19 cellular contexts compared by ENCODE assay signal in genomic region chr20:2327620-2328555, GRCh38. TPM values are rescaled to one million over a fixed set of nuclear protein-coding genes. Genes with fewer than 3 reads are reported as not detected.
DNase-seq lines count a peak whose midpoint lies in the region; ATAC-seq and TF ChIP-seq lines count a peak whose summit lies in the region.
"Had no signal": no experiment of that assay in that cellular context is flagged by ENCODE, and none has a peak within 500 bp of the region (broad histone marks: within the 10 kb centered on the region; RNA-seq: fewer than 3 reads in every experiment).

No MANE protein-coding gene starts in this region.

- DNase-seq in NCI-H146 (lab: John Stamatoyannopoulos, UW) (peak; percentile 68), NCI-H146 treated with DMSO at 0.1 percent for 48 hours (lab: John Stamatoyannopoulos, UW; ENCODE audit: unreplicated experiment) (no peak), COR-L47 (lab: John Stamatoyannopoulos, UW) (peak; percentile 58), neural progenitor cell (ENCODE audit: low spot score) (no peak), stomach (peak; percentile 17), HEK293T (ENCODE audit: extremely low spot score) (no peak), SJCRH30 (no peak)
- DNase-seq: 8988T; CD4-positive, alpha-beta memory T cell; DMS 273 treated with DMSO at 0.1 percent for 48 hours; DMS53; H9 had no signal

- no peaks in the 10 kb centered on the region for H3K4me1 ChIP-seq in neural progenitor cell
- H3K4me1 ChIP-seq in stomach, result no peaks in the 10 kb centered on the region
- H3K4me1 ChIP-seq in SJCRH30, result no peaks in the 10 kb centered on the region
- H3K4me1 ChIP-seq: BLaER1 had no signal

- CTCF ChIA-PET in HEK293T (lab: Yijun Ruan, JAX), result no interaction called here

- no peaks in the 10 kb centered on the region for H3K27me3 Mint-ChIP-seq in neural progenitor cell (ENCODE audit: insufficient read depth, low read depth)

- H3K9me3 ChIP-seq in neural progenitor cell (ENCODE audit: low read depth) (no peaks in the 10 kb centered on the region), stomach (no peaks in the 10 kb centered on the region), SJCRH30 (replicated peaks) (no peaks in the 10 kb centered on the region)
- H3K9me3 ChIP-seq: BLaER1 had no signal

- H3K4me3 ChIP-seq in neural progenitor cell (no peak overlapping the region), stomach (no peak overlapping the region), SJCRH30 (no peak overlapping the region)
- H3K4me3 ChIP-seq: BLaER1 had no signal

- no peak overlapping the region for H2AFZ ChIP-seq in neural progenitor cell (replicated peaks)

- no peak overlapping the region for H3K4me3 Mint-ChIP-seq in neural progenitor cell
- H3K4me3 Mint-ChIP-seq: CD14-positive monocyte; CD4-positive, alpha-beta memory T cell; H9; IgD-negative memory B cell had no signal

- no peak overlapping the region for H3K9ac ChIP-seq in neural progenitor cell
- H3K9ac ChIP-seq: BLaER1 had no signal

- no peaks in the 10 kb centered on the region for H3F3A ChIP-seq in neural progenitor cell (ENCODE audit: low read depth)

- TF ChIP-seq CTCF in neural progenitor cell (IDR thresholded peaks at IDR 0.05) (no peak), stomach (IDR thresholded peaks at IDR 0.05) (no peak)

- no peaks in the 10 kb centered on the region for H3K36me3 Mint-ChIP-seq in neural progenitor cell
- H3K36me3 Mint-ChIP-seq: CD14-positive monocyte; CD4-positive, alpha-beta memory T cell; IgD-negative memory B cell had no signal

- H3K36me3 ChIP-seq in neural progenitor cell (no peaks in the 10 kb centered on the region), stomach (no peaks in the 10 kb centered on the region), SJCRH30 (no peaks in the 10 kb centered on the region)
- H3K36me3 ChIP-seq: BLaER1 had no signal

- no peaks in the 10 kb centered on the region for H3K9me3 Mint-ChIP-seq in neural progenitor cell
- H3K9me3 Mint-ChIP-seq: CD4-positive, alpha-beta memory T cell; H9; IgD-negative memory B cell had no signal

- H3K27me3 ChIP-seq in neural progenitor cell (no peaks in the 10 kb centered on the region), stomach (no peaks in the 10 kb centered on the region), SJCRH30 (no peaks in the 10 kb centered on the region; the same call in 1 of the 2 replicates)
- H3K27me3 ChIP-seq: BLaER1 had no signal

- TF ChIP-seq POLR2A in stomach (IDR thresholded peaks at IDR 0.05), result no peak

- peaks cover 8% of the 10 kb centered on the region for H3K4me1 Mint-ChIP-seq in neural progenitor cell
- H3K4me1 Mint-ChIP-seq: CD4-positive, alpha-beta memory T cell had no signal

- POLR2A ChIA-PET in HEK293T (lab: Yijun Ruan, JAX), result no interaction called here

- no peaks in the 10 kb centered on the region for H4K20me1 ChIP-seq in neural progenitor cell (ENCODE audit: low read depth)
- H4K20me1 ChIP-seq: BLaER1 had no signal

- no peaks in the 10 kb centered on the region for H3K79me2 ChIP-seq in neural progenitor cell (ENCODE audit: low read depth)

- ATAC-seq in HG02678 (IDR thresholded peaks at IDR 0.05; ENCODE audit: unreplicated experiment), result no peak

- H3K4me2 ChIP-seq in neural progenitor cell, result no peak overlapping the region
- H3K4me2 ChIP-seq: BLaER1 had no signal

- H3K27ac Mint-ChIP-seq in neural progenitor cell, result peak overlapping the region; percentile 27
- H3K27ac Mint-ChIP-seq: CD4-positive, alpha-beta memory T cell; IgD-negative memory B cell had no signal

- intact Hi-C loops in stomach (cut with DNase I; ENCODE audit: low total_unique reads), result no loop called here

- TF ChIP-seq EP300 in stomach (IDR thresholded peaks at IDR 0.05), result no peak

- H3K27ac ChIP-seq in neural progenitor cell (no peak overlapping the region), stomach (no peak overlapping the region), SJCRH30 (no peak overlapping the region)
- H3K27ac ChIP-seq: BLaER1 had no signal

- 89 to 94% (median 92%) methylated on average over 25 to 30 of the region's 30 CpGs for WGBS in stomach, 5 donors

TF ChIP-seq in HEK293T, 16 proteins besides CTCF, POLR2A, EP300 and RAD21:
- TF ChIP-seq LEF1 (IDR thresholded peaks at IDR 0.05; ENCODE audit: borderline replicate concordance), result no peak
- no peak for TF ChIP-seq HDGF (IDR thresholded peaks at IDR 0.05; ENCODE audit: borderline replicate concordance)
- TF ChIP-seq SP1 (IDR thresholded peaks at IDR 0.05), result no peak
- TF ChIP-seq BHLHE40 (IDR thresholded peaks at IDR 0.05; ENCODE audit: borderline replicate concordance), result no peak
- no peak for TF ChIP-seq SUZ12 (IDR thresholded peaks at IDR 0.05)
- TF ChIP-seq FOXK2 (IDR thresholded peaks at IDR 0.05), result no peak
- no peak for TF ChIP-seq FOXA1 (IDR thresholded peaks at IDR 0.05)
- no peak for TF ChIP-seq CTBP1 (IDR thresholded peaks at IDR 0.05; ENCODE audit: borderline replicate concordance)
- TF ChIP-seq ELF4 (IDR thresholded peaks at IDR 0.05), result no peak
- TF ChIP-seq FOXM1 (IDR thresholded peaks at IDR 0.05; ENCODE audit: borderline replicate concordance), result no peak
- no peak for TF ChIP-seq L3MBTL2 (conservative IDR thresholded peaks at IDR 0.05)
- no peak for TF ChIP-seq ARNT (IDR thresholded peaks at IDR 0.05)
- no peak for TF ChIP-seq PKNOX1 (IDR thresholded peaks at IDR 0.05)
- TF ChIP-seq NFRKB (IDR thresholded peaks at IDR 0.05), result no peak
- no peak for TF ChIP-seq ZNF384 (IDR thresholded peaks at IDR 0.05)
TF ChIP-seq in HEK293T: peak in this region for 0.

RNA-seq across cellular contexts. Expression of gene TGM3, which starts 32.1 kb away (rescaled TPM):
- total RNA-seq in neural progenitor cell (ENCODE audit: low replicate concordance) (0.31 TPM in 1 of 2 replicates, not detected in the other), stomach (not detected)
- 100 to 1,000 TPM in 1 of 3 donors, 1 to 10 TPM in 1, under 1 TPM in 1; 0.62 to 173 (median 3.4) TPM for polyA plus RNA-seq in stomach
- total RNA-seq in SJCRH30 (2014; rRNA removed; shearing (Covaris generic)), result not detected in 2 replicates
- total RNA-seq: CD4-positive, alpha-beta memory T cell; H1; H9 had no signal
- polyA plus RNA-seq: AG04450; CD14-positive monocyte; CD4-positive, alpha-beta memory T cell; IgD-negative memory B cell had no signal

RNA-seq across cellular contexts. Expression of gene TGM6, which starts 52.8 kb away (rescaled TPM):
- total RNA-seq in neural progenitor cell (ENCODE audit: low replicate concordance) (not detected in 2 replicates), stomach (not detected)
- polyA plus RNA-seq in stomach, result not detected
- total RNA-seq in SJCRH30 (2014; rRNA removed; shearing (Covaris generic)), result not detected in 2 replicates
- total RNA-seq: A673; CD4-positive, alpha-beta memory T cell; H1; H9 had no signal
- polyA plus RNA-seq: AG04450; CD14-positive monocyte; CD4-positive, alpha-beta memory T cell; IgD-negative memory B cell had no signal

Comparison
In these comparisons a context has a peak if more than half of its experiments do, and no peak if none do; other contexts are left out.
1. DNase-seq: peak in NCI-H146 (single experiment), COR-L47 (single experiment) and stomach (single experiment); none in NCI-H146 treated with DMSO at 0.1 percent for 48 hours (single experiment), neural progenitor cell (single experiment), HEK293T (single experiment) and SJCRH30 (0 of 2).